ENCODE assay signal across 9 cellular contexts in genomic region chr1:161226320-161226711, GRCh38. TPM values are rescaled to one million over a fixed set of nuclear protein-coding genes. Genes with fewer than 3 reads are reported as not detected.
DNase-seq lines count a peak whose midpoint lies in the region; ATAC-seq and TF ChIP-seq lines count a peak whose summit lies in the region.
"Had no signal": no experiment of that assay in that cellular context is flagged by ENCODE, and none has a peak within 500 bp of the region (broad histone marks: within the 10 kb centered on the region; RNA-seq: fewer than 3 reads in every experiment).

No MANE protein-coding gene starts in this region.

- peak overlapping the region; percentile 63 for H3K27ac ChIP-seq in CD4-positive, alpha-beta memory T cell (ENCODE audit: low read depth, low read length)
- H3K27ac ChIP-seq in MM.1S (ENCODE audit: low read length) (peak overlapping the region; percentile 49; the same call in 1 of the 2 replicates), dorsolateral prefrontal cortex (peak overlapping the region; percentile 12 to 94 (median 84))

- H3F3A ChIP-seq in MM.1S (ENCODE audit: insufficient read depth, low read length), result peaks cover 16% of the 10 kb centered on the region

- peak overlapping the region; percentile 86 for H2AFZ ChIP-seq in MM.1S (ENCODE audit: low read length)

- CTCF ChIA-PET in CD4-positive, alpha-beta memory T cell (lab: Charles Lee; ENCODE audit: partially characterized antibody), result interaction anchor here (0.7 to 13.2 kb wide), 33 partner anchors 10 to 229 kb away, joined by 3 to 245 read pairs (median 8); partner anchors contain the start of genes ADAMTS4, B4GALT3, CFAP126 and DEDD

- H3K36me3 ChIP-seq in CD4-positive, alpha-beta memory T cell (ENCODE audit: insufficient read depth, low read length), result peaks cover 24% of the 10 kb centered on the region
- H3K36me3 ChIP-seq in MM.1S (replicated peaks; ENCODE audit: insufficient read depth, low read length), result 0 out of 2 replicates have a peak, but pooled peaks cover 5% of the 10 kb centered on the region

- H3K4me3 ChIP-seq in CD4-positive, alpha-beta memory T cell (ENCODE audit: low read length in 2 of 2), result peak overlapping the region; percentile 67 to 91
- H3K4me3 ChIP-seq in MM.1S (ENCODE audit: low read length), result peak overlapping the region; percentile 89
- peak overlapping the region; percentile 53 to 89 (median 75) for H3K4me3 ChIP-seq in dorsolateral prefrontal cortex

- peaks cover 28% of the 10 kb centered on the region for H3K4me1 ChIP-seq in CD4-positive, alpha-beta memory T cell (ENCODE audit: insufficient read depth, low read length)
- H3K4me1 ChIP-seq in MM.1S (ENCODE audit: low read length), result peaks cover 19% of the 10 kb centered on the region

- no peaks in the 10 kb centered on the region for H3K9me3 ChIP-seq in CD4-positive, alpha-beta memory T cell (ENCODE audit: control insufficient read depth in 1 of 2, low read length in 2 of 2)
- no peaks in the 10 kb centered on the region for H3K9me3 ChIP-seq in MM.1S (replicated peaks; ENCODE audit: insufficient read depth, low read length)

- H3K4me1 Mint-ChIP-seq in CD4-positive, alpha-beta memory T cell, result peaks cover 20 to 37% (median 29%) of the 10 kb centered on the region in 4 donors
- H3K4me1 Mint-ChIP-seq in nephron, result peaks cover 24% of the 10 kb centered on the region

- ATAC-seq in HG03196 (IDR thresholded peaks at IDR 0.05; ENCODE audit: unreplicated experiment), result no peak

- H3K9me2 ChIP-seq in MM.1S (replicated peaks; ENCODE audit: insufficient read depth, low read length), result no peaks in the 10 kb centered on the region

- H3K9me3 Mint-ChIP-seq in CD4-positive, alpha-beta memory T cell, result no peaks in the 10 kb centered on the region
- H3K9me3 Mint-ChIP-seq in nephron, result no peaks in the 10 kb centered on the region

- intact Hi-C loops in CD4-positive, alpha-beta memory T cell (cut with micrococcal nuclease), result loop anchor here (2.0 to 10.0 kb wide), 3 partner anchors 88 to 518 kb away; partner anchors contain the start of genes CFAP126, DUSP12 and SDHC
- intact Hi-C loops in dorsolateral prefrontal cortex (cut with DNase I), result loop anchor here (2.0 to 5.0 kb wide), 7 partner anchors 24 to 156 kb away; partner anchors contain the start of genes SDHC (in 2 of the 2), CFAP126 (in 1 of the 2) and NDUFS2 (in 1 of the 2)

- POLR2A ChIA-PET in CD4-positive, alpha-beta memory T cell (lab: Charles Lee; ENCODE audit: partially characterized antibody), result interaction anchor here (0.6 to 5.1 kb wide), 24 partner anchors 11 to 181 kb away, joined by 3 to 112 read pairs (median 8); partner anchors contain the start of genes ARHGAP30, DEDD, FCER1G and NDUFS2

- peak overlapping the region; percentile 96 to 100 (median 98) for H3K4me3 Mint-ChIP-seq in CD4-positive, alpha-beta memory T cell
- H3K4me3 Mint-ChIP-seq in nephron, result peak overlapping the region; percentile 94 to 100 (median 96)

- DNase-seq in CD4-positive, alpha-beta memory T cell, result peak in 1 of 5 donors; percentile 4
- peak; percentile 28 for DNase-seq in MM.1S
- DNase-seq in dorsolateral prefrontal cortex, result no peak
- no peak for DNase-seq in T-helper 9 cell
- DNase-seq in effector CD4-positive, alpha-beta T cell, result no peak
- no peak for DNase-seq in mucosa of gallbladder (ENCODE audit: low spot score)

- no peak for TF ChIP-seq CTCF in MM.1S (IDR thresholded peaks at IDR 0.05; ENCODE audit: low read length)
- TF ChIP-seq CTCF in dorsolateral prefrontal cortex (IDR thresholded peaks at IDR 0.05 in 54 of 56, conservative IDR thresholded peaks at IDR 0.05 in 2 of 56; ENCODE audit: low read depth in 1 of 56, partially characterized antibody in 56 of 56), result peak in 1 of 56 donors; percentile 2
- no peak for TF ChIP-seq CTCF in nephron (IDR thresholded peaks at IDR 0.05; ENCODE audit: unreplicated experiment in 3 of 3)

- H3K36me3 Mint-ChIP-seq in CD4-positive, alpha-beta memory T cell, result peaks cover 4 to 32% of the 10 kb centered on the region in 2 donors
- peaks cover 10% of the 10 kb centered on the region for H3K36me3 Mint-ChIP-seq in nephron (ENCODE audit: low read depth)

- H3K79me2 ChIP-seq in MM.1S (ENCODE audit: low read length), result peaks cover 27% of the 10 kb centered on the region

- H3K27me3 Mint-ChIP-seq in CD4-positive, alpha-beta memory T cell, result no peaks in the 10 kb centered on the region
- peaks cover 4% of the 10 kb centered on the region for H3K27me3 Mint-ChIP-seq in nephron (ENCODE audit: low read depth)

- peak overlapping the region; percentile 79 for H3K9ac ChIP-seq in MM.1S (ENCODE audit: low read length)

- peak overlapping the region; percentile 89 to 98 (median 97) for H3K27ac Mint-ChIP-seq in CD4-positive, alpha-beta memory T cell
- peak overlapping the region in 2 of 3 experiments; percentile 55 to 83 for H3K27ac Mint-ChIP-seq in nephron

- peak overlapping the region; percentile 95 for H3K4me2 ChIP-seq in MM.1S (ENCODE audit: low read depth, low read length)

- H3K27me3 ChIP-seq in CD4-positive, alpha-beta memory T cell (ENCODE audit: insufficient read depth, low read length), result no peaks in the 10 kb centered on the region
- no peaks in the 10 kb centered on the region for H3K27me3 ChIP-seq in MM.1S (replicated peaks; ENCODE audit: insufficient read depth, low read length)
- no peaks in the 10 kb centered on the region for H3K27me3 ChIP-seq in dorsolateral prefrontal cortex

- no peaks in the 10 kb centered on the region for H4K20me1 ChIP-seq in MM.1S (ENCODE audit: insufficient read depth, low read length)

RNA-seq across cellular contexts. Expression of gene TOMM40L, which starts 0.5 kb away (rescaled TPM):
- total RNA-seq in CD4-positive, alpha-beta memory T cell, result 1 to 10 TPM; 8.2 to 8.8 TPM
- 1 to 10 TPM; 2.9 to 6.9 TPM for polyA plus RNA-seq in CD4-positive, alpha-beta memory T cell
- total RNA-seq in dorsolateral prefrontal cortex (10 to 100 TPM; 20.2 to 44.3 (median 32.3) TPM), mucosa of gallbladder (15.1 TPM)

RNA-seq across cellular contexts. Expression of gene APOA2, which starts 2.9 kb away (rescaled TPM):
- not detected for total RNA-seq in CD4-positive, alpha-beta memory T cell
- not detected for polyA plus RNA-seq in CD4-positive, alpha-beta memory T cell
- total RNA-seq in dorsolateral prefrontal cortex, result not detected
- total RNA-seq in mucosa of gallbladder, result 5.1 TPM
- total RNA-seq: LHCN-M2 had no signal

RNA-seq across cellular contexts. Expression of gene FCER1G, which starts 11.2 kb away (rescaled TPM):
- 10 to 100 TPM in 1 of 2 experiments, 1 to 10 TPM in 1; 9.9 to 10.5 TPM for total RNA-seq in CD4-positive, alpha-beta memory T cell
- polyA plus RNA-seq in CD4-positive, alpha-beta memory T cell, result 1 to 10 TPM; 2.1 to 2.8 TPM
- 10 to 100 TPM in 76 of 120 experiments, 1 to 10 TPM in 44; 1.7 to 86.4 (median 12.9) TPM for total RNA-seq in dorsolateral prefrontal cortex
- 31.5 TPM for total RNA-seq in mucosa of gallbladder

RNA-seq across cellular contexts. Expression of gene NR1I3, which starts 11.7 kb away (rescaled TPM):
- not detected for total RNA-seq in CD4-positive, alpha-beta memory T cell
- polyA plus RNA-seq in CD4-positive, alpha-beta memory T cell, result under 1 TPM in 1 of 2 donors, not detected in 1; 0.13 TPM
- 1 to 10 TPM in 1 of 120 experiments, under 1 TPM in 7, not detected in 112; 0.27 to 1.7 (median 0.59) TPM for total RNA-seq in dorsolateral prefrontal cortex
- not detected for total RNA-seq in mucosa of gallbladder
- total RNA-seq: LHCN-M2 had no signal

RNA-seq across cellular contexts. Expression of gene NDUFS2, which starts 24.1 kb away (rescaled TPM):
- total RNA-seq in CD4-positive, alpha-beta memory T cell, result 100 to 1,000 TPM in 1 of 2 experiments, 10 to 100 TPM in 1; 89.9 to 100 TPM
- 100 to 1,000 TPM in 1 of 2 donors, 10 to 100 TPM in 1; 90.1 to 112 TPM for polyA plus RNA-seq in CD4-positive, alpha-beta memory T cell
- 100 to 1,000 TPM in 116 of 120 experiments, 10 to 100 TPM in 4; 77.0 to 176 (median 131) TPM for total RNA-seq in dorsolateral prefrontal cortex
- total RNA-seq in mucosa of gallbladder, result 82.5 TPM
